8 cellular contexts compared by ENCODE assay signal in the genomic region with DNA sequence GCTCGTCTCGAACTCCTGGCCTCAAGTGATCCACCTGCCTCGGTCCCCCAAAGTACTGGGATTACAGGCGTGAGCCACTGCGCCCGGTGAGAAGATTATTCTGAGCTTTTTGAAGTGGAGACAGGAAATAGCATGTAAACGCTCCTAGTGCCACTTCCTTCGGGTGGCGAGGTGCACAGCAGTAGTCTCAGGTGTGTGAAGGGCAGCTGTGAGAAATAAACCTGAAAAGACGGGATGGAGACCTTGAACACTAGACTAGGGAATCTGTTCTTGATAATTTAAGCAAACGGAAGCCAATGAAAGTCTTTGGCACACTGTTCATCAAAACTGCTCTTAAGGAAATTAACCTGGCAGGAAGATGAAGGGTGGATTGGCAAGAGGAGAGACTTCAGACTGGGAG. TPM values are rescaled to one million over a fixed set of nuclear protein-coding genes. Genes with fewer than 3 reads are reported as not detected.
DNase-seq lines count a peak whose midpoint lies in the region; ATAC-seq and TF ChIP-seq lines count a peak whose summit lies in the region.

No MANE protein-coding gene starts in this region.

- CTCF ChIA-PET in activated B cell treated with CpG ODN at 0.5 μM for 24 hours (lab: Charles Lee): no interaction called here

- POLR2A ChIA-PET in activated B cell treated with CpG ODN at 0.5 μM for 24 hours (lab: Charles Lee): interaction anchor here (0.6 to 0.7 kb wide), 2 partner anchors 41 to 58 kb away, joined by 3 to 7 read pairs; a partner anchor contains a TSS

- no peaks in the 10 kb centered on the region for H3K9me3 ChIP-seq in skeletal muscle tissue (ENCODE audit: control insufficient read depth in 3 of 3, low read length in 3 of 3)

- H3K27me3 Mint-ChIP-seq in HFFc6 (ENCODE audit: insufficient read depth): peaks cover 35% of the 10 kb centered on the region
- peaks cover 44% of the 10 kb centered on the region for H3K27me3 Mint-ChIP-seq in activated B cell treated with CpG ODN at 0.5 μM for 24 hours

- H3K4me1 ChIP-seq in skeletal muscle tissue (ENCODE audit: control insufficient read depth in 3 of 3, insufficient read depth in 3 of 3, low read length in 3 of 3): peaks cover 0 to 9% (median 4%) of the 10 kb centered on the region in 3 donors

- no peak for TF ChIP-seq CTCF in HFFc6 (IDR thresholded peaks at IDR 0.05)
- no peak for TF ChIP-seq CTCF in activated B cell treated with CpG ODN at 0.5 μM for 24 hours (IDR thresholded peaks at IDR 0.05)
- TF ChIP-seq CTCF in fibroblast of the aortic adventitia (IDR thresholded peaks at IDR 0.05; ENCODE audit: insufficient read depth, low read length): no peak

- peaks cover 19 to 32% (median 23%) of the 10 kb centered on the region in 3 donors for H3K27me3 ChIP-seq in skeletal muscle tissue (ENCODE audit: control insufficient read depth in 3 of 3, insufficient read depth in 3 of 3, low read length in 3 of 3)

- H3K27ac Mint-ChIP-seq in HFFc6 (no peak overlapping the region), activated B cell treated with CpG ODN at 0.5 μM for 24 hours (no peak overlapping the region)

- H3K27ac ChIP-seq in skeletal muscle tissue (ENCODE audit: low read depth, low read length): no peak overlapping the region

- intact Hi-C loops in activated B cell treated with CpG ODN at 0.5 μM for 24 hours (cut with micrococcal nuclease): loop anchor here (1.0 to 10.0 kb wide), 2 partner anchors 138 to 409 kb away; a partner anchor contains a TSS

- peaks cover 28% of the 10 kb centered on the region for H3K4me1 Mint-ChIP-seq in HFFc6 (ENCODE audit: low read depth)
- H3K4me1 Mint-ChIP-seq in activated B cell treated with CpG ODN at 0.5 μM for 24 hours: peaks cover 13% of the 10 kb centered on the region

- no peak for DNase-seq in HFFc6
- DNase-seq in activated B cell treated with CpG ODN at 0.5 μM for 24 hours: no peak
- DNase-seq in fibroblast of the aortic adventitia (ENCODE audit: low read depth): no peak
- DNase-seq in hippocampal formation (lab: John Stamatoyannopoulos, UW): no peak
- DNase-seq in G401 (ENCODE audit: low spot score): no peak
- no peak for DNase-seq in mesenteric fat pad (ENCODE audit: low spot score)
- no peak for DNase-seq in NCI-H524 treated with DMSO at 0.1 percent for 48 hours (lab: John Stamatoyannopoulos, UW)

- H3K4me3 Mint-ChIP-seq in HFFc6: peak overlapping the region; percentile 61
- peak overlapping the region; percentile 81 for H3K4me3 Mint-ChIP-seq in activated B cell treated with CpG ODN at 0.5 μM for 24 hours

- peak overlapping the region in 1 of 3 donors; percentile 43 for H3K9ac ChIP-seq in skeletal muscle tissue (ENCODE audit: low read depth in 1 of 3, low read length in 3 of 3)

- H3K36me3 Mint-ChIP-seq in HFFc6 (ENCODE audit: low read depth) (no peaks in the 10 kb centered on the region), activated B cell treated with CpG ODN at 0.5 μM for 24 hours (ENCODE audit: low read depth) (no peaks in the 10 kb centered on the region)

- H3K9me3 Mint-ChIP-seq in HFFc6 (no peaks in the 10 kb centered on the region), activated B cell treated with CpG ODN at 0.5 μM for 24 hours (peaks cover 3% of the 10 kb centered on the region)

- H3K4me3 ChIP-seq in fibroblast of the aortic adventitia (ENCODE audit: low read depth, low read length) (peak overlapping the region; percentile 67), skeletal muscle tissue (ENCODE audit: low read length in 3 of 3) (peak overlapping the region; percentile 63 to 73 (median 65))

- in situ Hi-C loops in G401 (cut with HindIII; ENCODE audit: low sequenced_read_pairs): no loop called here

- peak; percentile 5 for ATAC-seq in activated B cell treated with CpG ODN at 0.5 μM for 24 hours (ENCODE audit: low read depth)

- H3K36me3 ChIP-seq in skeletal muscle tissue (ENCODE audit: control insufficient read depth in 3 of 3, insufficient read depth in 3 of 3, low read length in 3 of 3): no peaks in the 10 kb centered on the region

RNA-seq across cellular contexts. Expression of a gene that starts 0.4 kb away (rescaled TPM):
- under 1 TPM in 5 of 6 experiments, not detected in 1; 0.09 to 0.33 (median 0.24) TPM for total RNA-seq in HFFc6 (2021; fragmentation: NEBNext Ultra II Directional; extraction: Animal tissue kit (Norgen Biotek cat#: 25700))
- total RNA-seq in activated B cell treated with CpG ODN at 0.5 μM for 24 hours (0.07 and 0.11 TPM in 2 replicates), fibroblast of the aortic adventitia (ENCODE audit: low replicate concordance) (5.4 and 20.0 TPM in 2 replicates), skeletal muscle tissue (16.2 TPM), mesenteric fat pad (11.4 TPM)
- total RNA-seq in G401 (2014; rRNA removed; shearing (Covaris generic)): 1.2 and 2.1 TPM in 2 replicates

RNA-seq across cellular contexts. Expression of a gene that starts 39.6 kb away (rescaled TPM):
- not detected for total RNA-seq in HFFc6 (2021; fragmentation: NEBNext Ultra II Directional; extraction: Animal tissue kit (Norgen Biotek cat#: 25700))
- total RNA-seq in activated B cell treated with CpG ODN at 0.5 μM for 24 hours (0.17 TPM in 1 of 2 replicates, not detected in the other), fibroblast of the aortic adventitia (ENCODE audit: low replicate concordance) (0.16 and 0.36 TPM in 2 replicates), skeletal muscle tissue (1.0 TPM), mesenteric fat pad (2.5 TPM)
- not detected in 2 replicates for total RNA-seq in G401 (2014; rRNA removed; shearing (Covaris generic))

RNA-seq across cellular contexts. Expression of a gene that starts 40.8 kb away (rescaled TPM):
- 10 to 100 TPM; 14.3 to 20.5 (median 17.3) TPM for total RNA-seq in HFFc6 (2021; fragmentation: NEBNext Ultra II Directional; extraction: Animal tissue kit (Norgen Biotek cat#: 25700))
- total RNA-seq in activated B cell treated with CpG ODN at 0.5 μM for 24 hours (43.2 and 51.4 TPM in 2 replicates), fibroblast of the aortic adventitia (ENCODE audit: low replicate concordance) (34.6 and 54.9 TPM in 2 replicates), skeletal muscle tissue (50.6 TPM), mesenteric fat pad (38.0 TPM)
- 35.9 and 39.6 TPM in 2 replicates for total RNA-seq in G401 (2014; rRNA removed; shearing (Covaris generic))
